In the genomic region with DNA sequence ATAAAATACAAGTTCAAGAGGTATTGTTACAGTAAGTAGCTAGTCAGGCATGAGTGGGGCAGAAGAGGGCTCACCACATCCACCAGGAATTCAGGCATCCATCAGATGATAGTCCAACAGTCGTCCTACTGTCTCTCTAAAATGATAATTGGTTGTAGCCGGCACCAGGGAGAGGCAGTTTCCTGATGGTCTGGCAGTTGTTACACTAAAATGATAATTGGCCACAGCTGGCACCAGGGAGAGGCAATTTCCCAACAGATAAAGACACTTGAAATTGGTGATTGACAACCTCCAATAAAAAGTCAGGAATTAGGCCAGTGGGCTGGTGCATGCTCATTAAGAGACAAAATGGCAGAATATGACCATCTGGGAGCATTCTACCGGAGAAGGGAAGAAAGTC, we compare ENCODE assay signal across 21 cellular contexts.
A peak's percentile ranks its signal among the peaks of the same experiment; 100 is the strongest.
DNase-seq lines count a peak whose midpoint lies in the region; ATAC-seq and TF ChIP-seq lines count a peak whose summit lies in the region.
"Had no signal": no experiment of that assay in that cellular context is flagged by ENCODE, and none has a peak within 500 bp of the region (broad histone marks: within the 10 kb centered on the region; RNA-seq: fewer than 3 reads in every experiment).

No MANE protein-coding gene starts in this region.

- no peak for TF ChIP-seq CTCF in BE2C (IDR thresholded peaks at IDR 0.05; ENCODE audit: low read depth, low read length)

- no peak overlapping the region for H3K4me3 ChIP-seq in BE2C (ENCODE audit: low read depth, low read length)
- H3K4me3 ChIP-seq: A549, GM23248, HAP-1, SJCRH30 had no signal

- H3K36me3 ChIP-seq in BE2C = no peaks in the 10 kb centered on the region
- H3K36me3 ChIP-seq: HAP-1, SJCRH30 had no signal

- no peak for ATAC-seq in esophagus mucosa
- ATAC-seq in GM18858 (IDR thresholded peaks at IDR 0.05; ENCODE audit: unreplicated experiment) = no peak
- ATAC-seq: A549 had no signal

- no peaks in the 10 kb centered on the region for H3K27me3 ChIP-seq in BE2C
- H3K27me3 ChIP-seq: SJCRH30 had no signal

- DNase-seq in BE2C (peak; percentile 44), NCI-H1105 (lab: John Stamatoyannopoulos, UW) (peak; percentile 76), NCI-H524 (lab: John Stamatoyannopoulos, UW) (peak; percentile 74 to 82), SK-N-DZ (ENCODE audit: low spot score) (peak; percentile 40), foreskin melanocyte (no peak)
- DNase-seq: Caco-2; CD4-positive, alpha-beta T cell; DMS 273 treated with DMSO at 0.1 percent for 48 hours; DMS79 treated with DMSO at 0.1 percent for 48 hours; GM23248; IMR-90; NCI-H146; NCI-H2029; NCI-H2171 treated with DMSO at 0.1 percent for 48 hours; NCI-H82; OCI-M1; SJCRH30 had no signal

- peaks cover 2% of the 10 kb centered on the region; the same call in 1 of the 2 replicates for H3K4me1 ChIP-seq in BE2C
- H3K4me1 ChIP-seq: A549, Caco-2, HAP-1, SJCRH30 had no signal

- no peaks in the 10 kb centered on the region for H3K9me3 ChIP-seq in BE2C
- H3K9me3 ChIP-seq: A549, Caco-2, HAP-1, SJCRH30 had no signal
